ENCODE assay signal across 28 cellular contexts in the genomic region with DNA sequence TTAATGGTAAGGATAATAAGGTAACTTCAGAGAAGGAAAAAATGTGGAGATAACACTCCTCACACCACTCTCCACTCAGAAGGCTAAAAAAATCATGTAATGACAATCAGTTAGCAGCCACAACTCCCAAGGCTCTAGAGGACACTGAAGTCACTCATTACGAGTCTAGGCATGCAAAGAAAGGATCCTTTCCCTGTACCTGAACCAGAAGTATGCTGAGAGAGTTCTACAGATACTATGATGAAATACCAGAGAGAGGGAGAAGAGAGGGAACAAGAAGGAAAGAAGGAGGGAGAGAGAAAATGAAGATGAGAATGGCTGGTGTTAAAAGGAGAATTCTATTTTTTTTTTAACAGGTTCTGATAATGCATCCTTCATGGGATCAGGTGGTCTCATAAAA.
"Had no signal": no experiment of that assay in that cellular context is flagged by ENCODE, and none has a peak within 500 bp of the region (broad histone marks: within the 10 kb centered on the region; RNA-seq: fewer than 3 reads in every experiment).

No MANE protein-coding gene starts in this region.

- H3K27ac Mint-ChIP-seq: activated B cell treated with CpG ODN at 0.5 μM for 24 hours; activated CD8-positive, alpha-beta memory T cell treated with anti-CD3 and anti-CD28 coated beads, Interleukin-2, amount 10 ng/mL, durations not matched to agents 7 days and 5 days; activated CD8-positive, alpha-beta T cell treated with anti-CD3 and anti-CD28 coated beads, Interleukin-2, amount 10 ng/mL, durations not matched to agents 7 days and 5 days; activated naive CD4-positive, alpha-beta T cell treated with anti-CD3 and anti-CD28 coated beads, Interleukin-2, amount 50 U/mL, for 24 hours; activated naive CD8-positive, alpha-beta T cell treated with anti-CD3 and anti-CD28 coated beads, Interleukin-2, amount 50 U/mL, for 24 hours; activated T-helper 2 cell treated with anti-CD3 and anti-CD28 coated beads, Interferon-gamma antibody, Interleukin-2, Interleukin-4, amounts not matched to agents 10 μg/mL and 5 μg/mL and 100 μg/mL, durations not matched to agents 14 hours and 24 hours and 36 hours; stimulated activated effector memory CD8-positive, alpha-beta T cell treated with anti-CD3 and anti-CD28 coated beads, Interleukin-12 subunit alpha, Interleukin-12 subunit beta, amount 100 ng/mL, for 72 hours; stimulated activated naive CD8-positive, alpha-beta T cell treated with anti-CD3 and anti-CD28 coated beads, Interleukin-15, Interleukin-2, amounts not matched to agents 100 ng/mL and 50 ng/mL, for 24 hours; T-helper 17 cell had no signal

- H3K4me3 Mint-ChIP-seq: activated B cell treated with CpG ODN at 0.5 μM for 24 hours; activated CD8-positive, alpha-beta memory T cell treated with anti-CD3 and anti-CD28 coated beads, Interleukin-2, amount 10 ng/mL, durations not matched to agents 7 days and 5 days; activated CD8-positive, alpha-beta T cell treated with anti-CD3 and anti-CD28 coated beads, Interleukin-2, amount 10 ng/mL, durations not matched to agents 7 days and 5 days; activated naive CD4-positive, alpha-beta T cell treated with anti-CD3 and anti-CD28 coated beads, Interleukin-2, amount 50 U/mL, for 24 hours; activated naive CD8-positive, alpha-beta T cell treated with anti-CD3 and anti-CD28 coated beads, Interleukin-2, amount 50 U/mL, for 24 hours; stimulated activated effector memory CD8-positive, alpha-beta T cell treated with anti-CD3 and anti-CD28 coated beads, Interleukin-12 subunit alpha, Interleukin-12 subunit beta, amount 100 ng/mL, for 72 hours; stimulated activated naive CD8-positive, alpha-beta T cell treated with anti-CD3 and anti-CD28 coated beads, Interleukin-15, Interleukin-2, amounts not matched to agents 100 ng/mL and 50 ng/mL, for 24 hours; T-helper 17 cell had no signal

- H3K36me3 Mint-ChIP-seq: stimulated activated effector memory CD8-positive, alpha-beta T cell treated with anti-CD3 and anti-CD28 coated beads, Interleukin-12 subunit alpha, Interleukin-12 subunit beta, amount 100 ng/mL, for 72 hours had no signal

- H3K4me1 ChIP-seq: gastrocnemius medialis, left lung, prostate gland, sigmoid colon had no signal

- FAIRE-seq: urothelium cell line had no signal

- H3K4me3 ChIP-seq: gastrocnemius medialis, left lung, lung, ovary, prostate gland, sigmoid colon, thoracic aorta had no signal

- H3K9me3 Mint-ChIP-seq: activated B cell treated with CpG ODN at 0.5 μM for 24 hours; activated naive CD4-positive, alpha-beta T cell treated with anti-CD3 and anti-CD28 coated beads, Interleukin-2, amount 50 U/mL, for 24 hours; activated naive CD8-positive, alpha-beta T cell treated with anti-CD3 and anti-CD28 coated beads, Interleukin-2, amount 50 U/mL, for 24 hours; activated T-helper 2 cell treated with anti-CD3 and anti-CD28 coated beads, Interferon-gamma antibody, Interleukin-2, Interleukin-4, amounts not matched to agents 10 μg/mL and 5 μg/mL and 100 μg/mL, durations not matched to agents 14 hours and 24 hours and 36 hours; stimulated activated effector memory CD8-positive, alpha-beta T cell treated with anti-CD3 and anti-CD28 coated beads, Interleukin-12 subunit alpha, Interleukin-12 subunit beta, amount 100 ng/mL, for 72 hours; stimulated activated naive CD8-positive, alpha-beta T cell treated with anti-CD3 and anti-CD28 coated beads, Interleukin-15, Interleukin-2, amounts not matched to agents 100 ng/mL and 50 ng/mL, for 24 hours had no signal

- DNase-seq: activated B cell treated with CpG ODN at 0.5 μM for 24 hours; activated CD4-positive, alpha-beta T cell treated with anti-CD3 and anti-CD28 coated beads, Interleukin-2, amount 50 U/mL, for 1 hour; activated CD8-positive, alpha-beta memory T cell treated with anti-CD3 and anti-CD28 coated beads, Interleukin-2, amount 10 ng/mL, durations not matched to agents 7 days and 5 days; activated CD8-positive, alpha-beta T cell treated with anti-CD3 and anti-CD28 coated beads, Interleukin-2, amount 10 ng/mL, durations not matched to agents 7 days and 5 days; activated naive CD8-positive, alpha-beta T cell treated with anti-CD3 and anti-CD28 coated beads, Interleukin-2, amount 50 U/mL, for 24 hours; activated T-cell treated with anti-CD3 and anti-CD28 coated beads, Interleukin-2, amount 50 U/mL, for 48 hours; amygdala; dermis blood vessel endothelial cell; effector CD4-positive, alpha-beta T cell; gastrocnemius medialis; glutamatergic neuron; left lung; ovary; sigmoid colon; small intestine; stimulated activated CD4-positive, alpha-beta T cell treated with anti-CD3 and anti-CD28 coated beads, Interleukin-4, amount 100 ng/mL, for 24 hours; T-helper 17 cell; T1000; trophoblast cell had no signal

- H3K9me3 ChIP-seq: gastrocnemius medialis, left lung, ovary, prostate gland, sigmoid colon, thoracic aorta had no signal

- H3K27me3 ChIP-seq: gastrocnemius medialis, left lung, ovary, sigmoid colon had no signal

- H3K36me3 ChIP-seq: ovary, prostate gland had no signal

- H3K27me3 Mint-ChIP-seq: activated B cell treated with CpG ODN at 0.5 μM for 24 hours; activated CD8-positive, alpha-beta memory T cell treated with anti-CD3 and anti-CD28 coated beads, Interleukin-2, amount 10 ng/mL, durations not matched to agents 7 days and 5 days; activated naive CD4-positive, alpha-beta T cell treated with anti-CD3 and anti-CD28 coated beads, Interleukin-2, amount 50 U/mL, for 24 hours; activated naive CD8-positive, alpha-beta T cell treated with anti-CD3 and anti-CD28 coated beads, Interleukin-2, amount 50 U/mL, for 24 hours; stimulated activated naive CD8-positive, alpha-beta T cell treated with anti-CD3 and anti-CD28 coated beads, Interleukin-15, Interleukin-2, amounts not matched to agents 100 ng/mL and 50 ng/mL, for 24 hours; T-helper 17 cell had no signal

- H3K27ac ChIP-seq: epithelial cell of prostate, gastrocnemius medialis, left lung, ovary, prostate gland, sigmoid colon, thoracic aorta had no signal

- H3K4me1 Mint-ChIP-seq: activated B cell treated with CpG ODN at 0.5 μM for 24 hours; activated CD8-positive, alpha-beta memory T cell treated with anti-CD3 and anti-CD28 coated beads, Interleukin-2, amount 10 ng/mL, durations not matched to agents 7 days and 5 days; activated naive CD8-positive, alpha-beta T cell treated with anti-CD3 and anti-CD28 coated beads, Interleukin-2, amount 50 U/mL, for 24 hours had no signal

- ATAC-seq: activated CD8-positive, alpha-beta memory T cell treated with anti-CD3 and anti-CD28 coated beads, Interleukin-2, amount 10 ng/mL, durations not matched to agents 7 days and 5 days; activated CD8-positive, alpha-beta T cell treated with anti-CD3 and anti-CD28 coated beads, Interleukin-2, amount 10 ng/mL, durations not matched to agents 7 days and 5 days; activated naive CD8-positive, alpha-beta T cell treated with anti-CD3 and anti-CD28 coated beads, Interleukin-2, amount 50 U/mL, for 24 hours; gastrocnemius medialis; left lung; stimulated activated effector memory CD8-positive, alpha-beta T cell treated with anti-CD3 and anti-CD28 coated beads, Interleukin-12 subunit alpha, Interleukin-12 subunit beta, amount 100 ng/mL, for 72 hours; T-helper 17 cell had no signal
